In genomic region chr9:20508242-20508641, GRCh38 we compare ENCODE assay signal across 9 cellular contexts.
DNase-seq lines count a peak whose midpoint lies in the region; ATAC-seq and TF ChIP-seq lines count a peak whose summit lies in the region.
"Had no signal": no experiment of that assay in that cellular context is flagged by ENCODE, and none has a peak within 500 bp of the region (broad histone marks: within the 10 kb centered on the region; RNA-seq: fewer than 3 reads in every experiment).

No MANE protein-coding gene starts in this region.

- intact Hi-C loops in left colon (cut with DNase I, micrococcal nuclease), result no loop called here

- H2BK120ac ChIP-seq in neuronal stem cell (ENCODE audit: low read depth, low read length), result no peak overlapping the region

- TF ChIP-seq CTCF in GM12865 (IDR thresholded peaks at IDR 0.05; ENCODE audit: insufficient read depth, low read depth, low read length, missing control alignments) (no peak), gastroesophageal sphincter (IDR thresholded peaks at IDR 0.05) (no peak)

- DNase-seq in GM12865 (ENCODE audit: low read depth), result peak; percentile 55
- peak; percentile 7 to 45 for DNase-seq in erythroblast (lab: John Stamatoyannopoulos, UW)
- DNase-seq in NCI-H1694 (lab: John Stamatoyannopoulos, UW), result no peak
- no peak for DNase-seq in neuronal stem cell (ENCODE audit: low spot score)
- DNase-seq in left colon, result no peak

- TF ChIP-seq POLR2A in erythroblast (IDR thresholded peaks at IDR 0.05; ENCODE audit: low read length) (no peak), gastroesophageal sphincter (IDR thresholded peaks at IDR 0.05) (no peak)

- H3K27me3 ChIP-seq in neuronal stem cell (ENCODE audit: control insufficient read depth in 3 of 3, insufficient read depth in 3 of 3, low read depth in 1 of 3, low read length in 3 of 3) (no peaks in the 10 kb centered on the region), gastroesophageal sphincter (no peaks in the 10 kb centered on the region)
- H3K27me3 ChIP-seq: neutrophil had no signal

- ATAC-seq in GM21423 (IDR thresholded peaks at IDR 0.05; ENCODE audit: unreplicated experiment) (peak; percentile 82), HG03571 (IDR thresholded peaks at IDR 0.05; ENCODE audit: unreplicated experiment) (peak; percentile 74), gastroesophageal sphincter (no peak), left colon (no peak)

- H2BK5ac ChIP-seq in neuronal stem cell (ENCODE audit: low read length), result no peak overlapping the region

- H3K79me1 ChIP-seq in neuronal stem cell (ENCODE audit: low read depth, low read length), result no peaks in the 10 kb centered on the region

- H2BK15ac ChIP-seq in neuronal stem cell (ENCODE audit: low read length), result no peak overlapping the region

- no peak overlapping the region for H4K8ac ChIP-seq in neuronal stem cell (ENCODE audit: low read depth, low read length)

- H2BK12ac ChIP-seq in neuronal stem cell (ENCODE audit: low read length), result no peak overlapping the region

- H3K9me3 ChIP-seq in neuronal stem cell (replicated peaks in 1 of 2; ENCODE audit: control insufficient read depth in 2 of 2, insufficient read depth in 1 of 2, low read depth in 1 of 2, low read length in 2 of 2), result no peaks in the 10 kb centered on the region
- no peaks in the 10 kb centered on the region for H3K9me3 ChIP-seq in gastroesophageal sphincter
- H3K9me3 ChIP-seq: neutrophil had no signal

- H3K4me1 ChIP-seq in neuronal stem cell (ENCODE audit: control insufficient read depth in 2 of 2, insufficient read depth in 1 of 2, low read depth in 1 of 2, low read length in 2 of 2) (no peaks in the 10 kb centered on the region), gastroesophageal sphincter (peaks cover 5 to 51% (median 9%) of the 10 kb centered on the region in 3 donors)

- H2AFZ ChIP-seq in neuronal stem cell (ENCODE audit: low read length), result no peak overlapping the region

- no peak overlapping the region for H3K4ac ChIP-seq in neuronal stem cell (ENCODE audit: low read length)

- H4K91ac ChIP-seq in neuronal stem cell (ENCODE audit: low read depth, low read length, poor library complexity), result no peak overlapping the region

- no peak overlapping the region for H3K9ac ChIP-seq in neuronal stem cell (ENCODE audit: low read depth, low read length, poor library complexity)

- H3K4me3 ChIP-seq in GM12865 (ENCODE audit: low read depth, low read length), result no peak overlapping the region
- no peak overlapping the region for H3K4me3 ChIP-seq in neuronal stem cell (ENCODE audit: low read length in 2 of 2)
- H3K4me3 ChIP-seq in gastroesophageal sphincter, result no peak overlapping the region

- H3K23ac ChIP-seq in neuronal stem cell (ENCODE audit: low read depth, low read length, poor library complexity), result no peak overlapping the region

- H3K36me3 ChIP-seq in neuronal stem cell (replicated peaks in 1 of 2; ENCODE audit: control insufficient read depth in 2 of 2, insufficient read depth in 2 of 2, low read length in 2 of 2) (no peaks in the 10 kb centered on the region), gastroesophageal sphincter (no peaks in the 10 kb centered on the region)
- H3K36me3 ChIP-seq: neutrophil had no signal

- TF ChIP-seq EP300 in gastroesophageal sphincter (IDR thresholded peaks at IDR 0.05), result no peak

- WGBS in neuronal stem cell (ENCODE audit: extremely low coverage in 2 of 2, insufficient read length in 2 of 2, insufficient replicate concordance in 1 of 2), 2 donors, result 100% methylated on average over 1 of the region's 2 CpGs; no CpG with 5 or more reads in 1 of the 2 donors
- WGBS in gastroesophageal sphincter (ENCODE audit: low coverage in 1 of 2), 2 donors, result 80 to 81% methylated on average over 2 of the region's 2 CpGs

- H3K18ac ChIP-seq in neuronal stem cell (ENCODE audit: low read length), result no peak overlapping the region

- H3K27ac ChIP-seq in neuronal stem cell (replicated peaks; ENCODE audit: low read length) (no peak overlapping the region), gastroesophageal sphincter (no peak overlapping the region)
- H3K27ac ChIP-seq: neutrophil had no signal

- H3K14ac ChIP-seq in neuronal stem cell (ENCODE audit: low read length), result no peak overlapping the region

- H2AK5ac ChIP-seq in neuronal stem cell (ENCODE audit: low read depth, low read length), result no peak overlapping the region

- H3K4me2 ChIP-seq in neuronal stem cell (ENCODE audit: insufficient read depth, low read length, poor library complexity, severe bottlenecking), result no peak overlapping the region

Comparison
In these comparisons a context has a peak if more than half of its experiments do, and no peak if none do; other contexts are left out.
1. DNase-seq: peak in GM12865 (single experiment) and erythroblast (2 of 2); none in NCI-H1694 (single experiment), neuronal stem cell (single experiment) and left colon (0 of 2).
2. ATAC-seq: peak in GM21423 (single experiment) and HG03571 (single experiment); none in gastroesophageal sphincter (single experiment) and left colon (single experiment).